In the genomic region with DNA sequence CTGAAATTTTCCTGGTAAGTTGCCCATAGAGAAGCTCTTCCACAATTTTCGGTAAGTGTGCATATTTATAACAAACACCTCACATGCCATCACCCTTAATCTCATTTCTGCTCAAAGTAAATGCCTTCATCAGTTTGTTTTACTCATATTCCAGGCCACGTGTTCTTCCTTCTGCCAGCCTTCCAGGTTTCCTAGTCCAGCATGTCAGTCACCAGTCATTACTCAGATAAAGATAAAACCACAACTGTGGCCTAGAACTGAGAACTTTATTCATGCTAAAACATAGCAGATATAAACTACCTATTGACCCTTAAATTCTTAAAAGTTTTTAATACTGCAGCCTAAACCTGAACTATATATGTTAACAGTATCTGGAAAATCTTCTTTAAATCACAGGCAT, we compare ENCODE assay signal across 22 cellular contexts.
DNase-seq lines count a peak whose midpoint lies in the region; FAIRE-seq and TF ChIP-seq lines count a peak whose summit lies in the region.
"Had no signal": no experiment of that assay in that cellular context is flagged by ENCODE, and none has a peak within 500 bp of the region (broad histone marks: within the 10 kb centered on the region; RNA-seq: fewer than 3 reads in every experiment).

No MANE protein-coding gene starts in this region.

- H3K4me3 Mint-ChIP-seq in astrocyte (ENCODE audit: unreplicated experiment), result no peak overlapping the region
- H3K4me3 Mint-ChIP-seq: H9, T-cell had no signal

- H3K9ac ChIP-seq in astrocyte (ENCODE audit: low read length), result no peak overlapping the region
- H3K9ac ChIP-seq: KMS-11 had no signal

- peaks cover 15% of the 10 kb centered on the region for H3K4me1 Mint-ChIP-seq in astrocyte (ENCODE audit: low read depth, unreplicated experiment)
- H3K4me1 Mint-ChIP-seq: H9, T-cell had no signal

- FAIRE-seq in astrocyte (lab: Jason Lieb, UNC) (no peak), islet of Langerhans (lab: Jason Lieb, UNC) (peak; percentile 33)

- H3K4me2 ChIP-seq in astrocyte (ENCODE audit: low read length), result peak overlapping the region; percentile 32
- H3K4me2 ChIP-seq: KMS-11, PC-9 had no signal

- no peaks in the 10 kb centered on the region for H3K9me3 Mint-ChIP-seq in astrocyte (ENCODE audit: unreplicated experiment)
- H3K9me3 Mint-ChIP-seq: H9, T-cell had no signal

- no peak overlapping the region for H3K4me3 ChIP-seq in AG10803 (ENCODE audit: low read length)
- no peak overlapping the region for H3K4me3 ChIP-seq in astrocyte (ENCODE audit: insufficient read depth, low read depth, low read length)
- H3K4me3 ChIP-seq in ascending aorta, result no peak overlapping the region
- H3K4me3 ChIP-seq: mucosa of descending colon, PC-9, skin epidermis had no signal

- no peaks in the 10 kb centered on the region for H4K20me1 ChIP-seq in astrocyte (ENCODE audit: insufficient read depth, low read length)

- H3K27me3 Mint-ChIP-seq in astrocyte (ENCODE audit: low read depth, unreplicated experiment), result no peaks in the 10 kb centered on the region
- H3K27me3 Mint-ChIP-seq: T-cell had no signal

- DNase-seq in AG10803 (ENCODE audit: low read depth) (peak; percentile 8), HPDE6-E6E7 (ENCODE audit: extremely low spot score) (peak; percentile 11), astrocyte (ENCODE audit: low read depth) (peak; percentile 65), dedifferentiated amniotic fluid mesenchymal stem cell (ENCODE audit: extremely low spot score) (no peak), HuH-7.5 (ENCODE audit: low spot score) (no peak), ascending aorta (ENCODE audit: low spot score in 2 of 2) (no peak), COR-L47 (lab: John Stamatoyannopoulos, UW) (no peak)
- DNase-seq: activated CD4-positive, CD25-positive, alpha-beta regulatory T cell treated with anti-CD3 and anti-CD28 coated beads, Interleukin-2, amount 50 U/mL, for 72 hours; activated CD8-positive, alpha-beta memory T cell treated with anti-CD3 and anti-CD28 coated beads, Interleukin-2, amount 50 U/mL, for 48 hours; activated naive CD4-positive, alpha-beta T cell treated with anti-CD3 and anti-CD28 coated beads, Interleukin-2, amount 50 U/mL, for 16 hours; BE2C; cerebellar nuclear complex; H9; mucosa of descending colon; NCI-H1417 treated with DMSO at 0.1 percent for 48 hours; NCI-H510A; PC-9; stimulated activated naive CD4-positive, alpha-beta T cell; T-cell had no signal

- H3K9me3 ChIP-seq in astrocyte (ENCODE audit: insufficient read depth, low read depth, low read length), result no peaks in the 10 kb centered on the region
- H3K9me3 ChIP-seq in ascending aorta, result no peaks in the 10 kb centered on the region
- H3K9me3 ChIP-seq: BE2C, mucosa of descending colon had no signal

- H3K4me1 ChIP-seq in astrocyte (ENCODE audit: insufficient read depth, low read length) (peaks cover 4% of the 10 kb centered on the region), ascending aorta (no peaks in the 10 kb centered on the region)
- H3K4me1 ChIP-seq: BE2C had no signal

- intact Hi-C loops in ascending aorta (cut with DNase I), result no loop called here

- H3K27me3 ChIP-seq in astrocyte (ENCODE audit: insufficient read depth, low read length), result no peaks in the 10 kb centered on the region
- H3K27me3 ChIP-seq in ascending aorta, result no peaks in the 10 kb centered on the region
- H3K27me3 ChIP-seq: BE2C had no signal

- peaks cover 2% of the 10 kb centered on the region for H3K36me3 Mint-ChIP-seq in astrocyte (ENCODE audit: low read depth, unreplicated experiment)

- peak overlapping the region; percentile 54 for H3K27ac Mint-ChIP-seq in astrocyte (ENCODE audit: unreplicated experiment)
- H3K27ac Mint-ChIP-seq: H9, T-cell had no signal

- no peaks in the 10 kb centered on the region for H3K79me2 ChIP-seq in astrocyte (ENCODE audit: insufficient read depth, low read length)

- no peak overlapping the region for H3K27ac ChIP-seq in astrocyte (ENCODE audit: low read depth, low read length)
- H3K27ac ChIP-seq in ascending aorta, result no peak overlapping the region
- H3K27ac ChIP-seq: KMS-11, PC-9, skin epidermis had no signal

- TF ChIP-seq CTCF in AG10803 (conservative IDR thresholded peaks at IDR 0.05; ENCODE audit: low read length) (no peak), astrocyte (IDR thresholded peaks at IDR 0.05; ENCODE audit: insufficient read depth, low read depth, low read length) (no peak), ascending aorta (IDR thresholded peaks at IDR 0.05) (no peak)

- H3K36me3 ChIP-seq in astrocyte (ENCODE audit: insufficient read depth, low read length), result no peaks in the 10 kb centered on the region
- H3K36me3 ChIP-seq in ascending aorta, result peaks cover 8 to 22% of the 10 kb centered on the region in 2 donors
- H3K36me3 ChIP-seq: BE2C had no signal

- H2AFZ ChIP-seq in astrocyte (ENCODE audit: low read depth, low read length), result no peak overlapping the region
- H2AFZ ChIP-seq: PC-9 had no signal

Comparison
In these comparisons a context has a peak if more than half of its experiments do, and no peak if none do; other contexts are left out.
1. DNase-seq: peak in AG10803 (single experiment), HPDE6-E6E7 (single experiment) and astrocyte (single experiment); none in dedifferentiated amniotic fluid mesenchymal stem cell (single experiment), HuH-7.5 (single experiment), ascending aorta (0 of 2) and COR-L47 (single experiment).